ENCODE assay signal across 27 cellular contexts in the genomic region with DNA sequence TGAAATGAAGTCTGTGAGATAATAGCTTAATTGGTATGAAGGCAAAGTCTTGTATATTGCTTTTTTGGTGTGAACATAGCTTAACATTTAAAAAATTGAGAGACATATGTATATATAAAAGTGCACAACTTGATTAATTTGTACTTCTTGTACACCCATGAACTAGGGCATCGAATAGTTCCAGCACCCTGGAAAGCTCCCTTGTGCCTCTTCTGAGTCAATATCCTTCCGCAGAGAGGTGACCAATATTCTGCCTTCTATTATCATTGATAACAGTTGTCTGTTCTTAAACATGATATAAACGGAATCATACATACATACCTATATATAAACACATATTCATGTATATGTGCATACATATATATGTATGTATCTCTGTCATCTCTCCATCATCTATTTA.
"Had no signal": no experiment of that assay in that cellular context is flagged by ENCODE, and none has a peak within 500 bp of the region (broad histone marks: within the 10 kb centered on the region; RNA-seq: fewer than 3 reads in every experiment).

No MANE protein-coding gene starts in this region.

- H3K4me3 ChIP-seq: gastrocnemius medialis, mucosa of descending colon, neural progenitor cell, psoas muscle, skin epidermis, spleen, testis, tibial artery had no signal

- H3K9ac ChIP-seq: neural progenitor cell had no signal

- H3K4me3 Mint-ChIP-seq: dendritic cell treated with granulocyte-macrophage colony-stimulating factor and Interleukin-4, amounts not matched to agents 40 ng/mL and 50 ng/mL, for 4 days; endodermal cell; mesothelial cell of epicardium; naive thymus-derived CD4-positive, alpha-beta T cell; nephron; neural progenitor cell; stimulated activated memory B cell treated with anti-CD40 and anti-IgM and Interleukin-4, amounts not matched to agents 10 μg/mL and 1 μg/mL and 100 μg/mL, for 72 hours; type B pancreatic cell had no signal

- H3K36me3 Mint-ChIP-seq: mesothelial cell of epicardium; neural progenitor cell; stimulated activated memory B cell treated with anti-CD40 and anti-IgM and Interleukin-4, amounts not matched to agents 10 μg/mL and 1 μg/mL and 100 μg/mL, for 72 hours; type B pancreatic cell had no signal

- H3K27ac ChIP-seq: epithelial cell of prostate, gastrocnemius medialis, neural progenitor cell, psoas muscle, skin epidermis, spleen, testis, tibial artery had no signal

- ATAC-seq: esophagus mucosa; gastrocnemius medialis; left lobe of liver; mucosa of descending colon; naive thymus-derived CD4-positive, alpha-beta T cell; psoas muscle; right cardiac atrium; stimulated activated memory B cell treated with anti-CD40 and anti-IgM and Interleukin-4, amounts not matched to agents 10 μg/mL and 1 μg/mL and 100 μg/mL, for 72 hours; stimulated activated naive CD8-positive, alpha-beta T cell treated with anti-CD3 and anti-CD28 coated beads, Interleukin-15, Interleukin-2, amounts not matched to agents 100 U/mL and 50 U/mL, for 24 hours had no signal

- H3K9me3 ChIP-seq: testis had no signal

- H3K4me1 ChIP-seq: gastrocnemius medialis, neural progenitor cell, psoas muscle, spleen, testis, tibial artery had no signal

- H3K27ac Mint-ChIP-seq: dendritic cell treated with granulocyte-macrophage colony-stimulating factor and Interleukin-4, amounts not matched to agents 40 ng/mL and 50 ng/mL, for 4 days; endodermal cell; mesothelial cell of epicardium; naive thymus-derived CD4-positive, alpha-beta T cell; nephron; neural progenitor cell; stimulated activated memory B cell treated with anti-CD40 and anti-IgM and Interleukin-4, amounts not matched to agents 10 μg/mL and 1 μg/mL and 100 μg/mL, for 72 hours; type B pancreatic cell had no signal

- DNase-seq: effector CD8-positive, alpha-beta T cell; endodermal cell; foreskin fibroblast; gastrocnemius medialis; head of caudate nucleus; mesenchymal stem cell; mucosa of descending colon; naive thymus-derived CD4-positive, alpha-beta T cell; psoas muscle; right cardiac atrium; spleen; stimulated activated CD4-positive, alpha-beta T cell treated with anti-CD3 and anti-CD28 coated beads, Interleukin-4, amount 100 ng/mL, for 4 hours; stimulated activated naive CD8-positive, alpha-beta T cell treated with anti-CD3 and anti-CD28 coated beads, Interleukin-15, Interleukin-2, amounts not matched to agents 100 U/mL and 50 U/mL, for 24 hours; substantia nigra; testis; tibial artery had no signal

- FAIRE-seq: keratinocyte had no signal

- H2AFZ ChIP-seq: neural progenitor cell had no signal

- H3K36me3 ChIP-seq: gastrocnemius medialis, neural progenitor cell, spleen, tibial artery had no signal

- H3K4me1 Mint-ChIP-seq: endodermal cell; mesothelial cell of epicardium; naive thymus-derived CD4-positive, alpha-beta T cell; nephron; neural progenitor cell; stimulated activated memory B cell treated with anti-CD40 and anti-IgM and Interleukin-4, amounts not matched to agents 10 μg/mL and 1 μg/mL and 100 μg/mL, for 72 hours had no signal

- H3K27me3 Mint-ChIP-seq: dendritic cell treated with granulocyte-macrophage colony-stimulating factor and Interleukin-4, amounts not matched to agents 40 ng/mL and 50 ng/mL, for 4 days had no signal

- H3K4me2 ChIP-seq: neural progenitor cell had no signal

- H3K27me3 ChIP-seq: gastrocnemius medialis, neural progenitor cell, testis had no signal
